Comparison of ENCODE assay signal across 6 cellular contexts in genomic region chr1:21519486-21520070, GRCh38. TPM values are rescaled to one million over a fixed set of nuclear protein-coding genes. Genes with fewer than 3 reads are reported as not detected.
"Had no signal": no experiment of that assay in that cellular context is flagged by ENCODE, and none has a peak within 500 bp of the region (broad histone marks: within the 10 kb centered on the region; RNA-seq: fewer than 3 reads in every experiment).

No MANE protein-coding gene starts in this region.

RNA-seq across cellular contexts. Expression of gene ALPL, which starts 10.4 kb away (rescaled TPM):
- total RNA-seq: activated CD4-positive, alpha-beta memory T cell treated with anti-CD3 and anti-CD28 coated beads, Interleukin-2, amount 10 ng/mL, durations not matched to agents 7 days and 5 days; activated CD4-positive, alpha-beta T cell treated with anti-CD3 and anti-CD28 coated beads for 36 hours; activated CD8-positive, alpha-beta memory T cell treated with anti-CD3 and anti-CD28 coated beads for 36 hours; activated naive CD4-positive, alpha-beta T cell treated with anti-CD3 and anti-CD28 coated beads for 36 hours; activated T-helper 17 cell treated with anti-CD3 and anti-CD28 coated beads, Interleukin-2, amount 50 U/mL, for 72 hours; PC-9 had no signal
